11 cellular contexts compared by ENCODE assay signal in the genomic region with DNA sequence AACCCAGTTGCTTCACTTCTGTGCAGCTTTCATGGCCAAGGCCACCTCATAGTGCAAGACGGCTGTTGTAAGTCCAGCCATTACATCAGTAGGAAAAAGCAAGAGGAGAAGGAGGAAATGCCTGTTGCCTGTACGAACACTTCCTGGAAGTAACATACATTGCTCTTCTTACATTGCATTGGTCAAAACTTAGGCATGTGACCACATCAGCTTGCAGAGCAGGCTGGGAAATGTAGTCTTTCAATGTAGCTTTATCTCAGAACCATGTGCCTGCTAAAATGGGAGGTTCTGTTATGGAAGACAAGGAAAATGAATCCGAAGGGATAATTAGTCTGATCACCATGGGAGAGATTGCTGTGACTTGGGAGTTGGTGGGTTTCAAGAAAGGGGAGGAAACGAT. TPM values are rescaled to one million over a fixed set of nuclear protein-coding genes. Genes with fewer than 3 reads are reported as not detected.
A peak's percentile ranks its signal among the peaks of the same experiment; 100 is the strongest.
DNase-seq lines count a peak whose midpoint lies in the region; ATAC-seq and TF ChIP-seq lines count a peak whose summit lies in the region.
"Had no signal": no experiment of that assay in that cellular context is flagged by ENCODE, and none has a peak within 500 bp of the region (broad histone marks: within the 10 kb centered on the region; RNA-seq: fewer than 3 reads in every experiment).

No MANE protein-coding gene starts in this region.

- peaks cover 7% of the 10 kb centered on the region for H3K4me1 Mint-ChIP-seq in Caco-2 (ENCODE audit: low read depth, unreplicated experiment)

- H3K9ac ChIP-seq in GM23248 = no peak overlapping the region

- H3K27me3 Mint-ChIP-seq in Caco-2 (ENCODE audit: insufficient read depth, unreplicated experiment) = no peaks in the 10 kb centered on the region
- H3K27me3 Mint-ChIP-seq: progenitor cell of endocrine pancreas had no signal

- peaks cover 22% of the 10 kb centered on the region for H3K4me1 ChIP-seq in Caco-2
- H3K4me1 ChIP-seq in GM23248 (ENCODE audit: insufficient read depth) = no peaks in the 10 kb centered on the region; the same call in 1 of the 2 replicates

- intact Hi-C loops in Caco-2 (cut with micrococcal nuclease; ENCODE audit: unreplicated experiment) = no loop called here

- POLR2A ChIA-PET in Caco-2 (lab: Charles Lee) (no interaction called here), RWPE1 (lab: Yijun Ruan, JAX; ENCODE audit: low non-redundant PET) (no interaction called here)

- H3K36me3 ChIP-seq in Caco-2 (ENCODE audit: control insufficient read depth, insufficient read depth, low read length) (no peaks in the 10 kb centered on the region), GM23248 (ENCODE audit: low read depth) (no peaks in the 10 kb centered on the region)

- in situ Hi-C loops in GM23248 (cut with MboI) = loop anchor here (10.0 kb wide), 1 partner anchor 491 kb away; no protein-coding TSS in a partner anchor

- no TSS peak for BruUV-seq in Caco-2 (replicated peaks; lab: Mats Ljungman, UMichigan)

- CTCF ChIA-PET in Caco-2 (lab: Charles Lee) (interaction anchor here (0.6 kb wide), 1 partner anchor 374 kb away, joined by 3 read pairs; no protein-coding TSS in a partner anchor), RWPE1 (lab: Yijun Ruan, JAX) (interaction anchor here (1.2 kb wide), 1 partner anchor 15 kb away, joined by 4 read pairs; no protein-coding TSS in a partner anchor)

- H4K20me1 ChIP-seq in GM23248 (ENCODE audit: insufficient read depth) = no peaks in the 10 kb centered on the region

- H2AFZ ChIP-seq in GM23248 = no peak overlapping the region

- H3K9me3 ChIP-seq in Caco-2 (no peaks in the 10 kb centered on the region), GM23248 (ENCODE audit: low read depth) (no peaks in the 10 kb centered on the region)

- H3K27ac ChIP-seq in GM23248 (no peak overlapping the region), RWPE1 (no peak overlapping the region)

- 92 to 93% methylated on average over 4 of the region's 4 CpGs for WGBS in GM23248 (ENCODE audit: low coverage in 1 of 2, low lambda C conversion rate in 2 of 2, missing lambda C conversion rate in 2 of 2), 2 experiments

- no peaks in the 10 kb centered on the region for H3K9me3 Mint-ChIP-seq in Caco-2 (ENCODE audit: unreplicated experiment)
- H3K9me3 Mint-ChIP-seq: T-helper 2 cell treated with Interferon-gamma antibody and Interleukin-4, amounts not matched to agents 5 μg/mL and 100 μg/mL, for 36 hours had no signal

- no peak for ATAC-seq in HG02852 (IDR thresholded peaks at IDR 0.05; ENCODE audit: unreplicated experiment)
- ATAC-seq: left colon had no signal

- H3K79me2 ChIP-seq in GM23248 (ENCODE audit: insufficient read depth) = no peaks in the 10 kb centered on the region

- peak overlapping the region; percentile 31 for H3K27ac Mint-ChIP-seq in Caco-2 (ENCODE audit: unreplicated experiment)
- H3K27ac Mint-ChIP-seq: progenitor cell of endocrine pancreas; T-helper 2 cell treated with Interferon-gamma antibody and Interleukin-4, amounts not matched to agents 5 μg/mL and 100 μg/mL, for 36 hours had no signal

- H3F3A ChIP-seq in GM23248 (ENCODE audit: insufficient read depth) = no peaks in the 10 kb centered on the region

- H3K9me2 ChIP-seq in GM23248 (ENCODE audit: insufficient read depth) = no peaks in the 10 kb centered on the region

- H3K36me3 Mint-ChIP-seq in Caco-2 (ENCODE audit: insufficient read depth, unreplicated experiment) = peaks cover 19% of the 10 kb centered on the region

- no peak overlapping the region for H3K4me3 ChIP-seq in Caco-2 (ENCODE audit: low read depth, low read length)
- H3K4me3 ChIP-seq in GM23248 = no peak overlapping the region
- no peak overlapping the region for H3K4me3 ChIP-seq in foreskin fibroblast (ENCODE audit: low read depth in 1 of 2, low read length in 2 of 2)

- H3K4me2 ChIP-seq in GM23248 (ENCODE audit: unreplicated experiment) = no peak overlapping the region

- DNase-seq in Caco-2 (peak in 1 of 2 experiments; percentile 47), GM23248 (peak; percentile 55), RWPE1 (ENCODE audit: low spot score) (peak; percentile 41), foreskin fibroblast (peak; percentile 20 to 54), NCI-H1436 (lab: John Stamatoyannopoulos, UW) (no peak)
- no peak for DNase-seq in stimulated activated CD4-positive, alpha-beta T cell treated with anti-CD3 and anti-CD28 coated beads, Interleukin-2, amount 100 ng/mL, for 24 hours
- DNase-seq: activated gamma-delta T cell, left colon had no signal

- H3K4me3 Mint-ChIP-seq in Caco-2 (ENCODE audit: unreplicated experiment) = no peak overlapping the region
- H3K4me3 Mint-ChIP-seq: T-helper 2 cell treated with Interferon-gamma antibody and Interleukin-4, amounts not matched to agents 5 μg/mL and 100 μg/mL, for 36 hours had no signal

- H3K27me3 ChIP-seq in Caco-2 (replicated peaks; ENCODE audit: control insufficient read depth, insufficient read depth, low read length) = no peaks in the 10 kb centered on the region
- no peaks in the 10 kb centered on the region for H3K27me3 ChIP-seq in GM23248 (replicated peaks; ENCODE audit: insufficient read depth)

- TF ChIP-seq CTCF in Caco-2 (IDR thresholded peaks at IDR 0.05; ENCODE audit: insufficient read depth in 1 of 2, low read depth in 1 of 2, low read length in 1 of 2, severe bottlenecking in 1 of 2, unreplicated experiment in 1 of 2) (no peak), RWPE1 (conservative IDR thresholded peaks at IDR 0.05; ENCODE audit: low read depth) (no peak), foreskin fibroblast (IDR thresholded peaks at IDR 0.05; ENCODE audit: low read depth, low read length) (no peak)

RNA-seq across cellular contexts. Expression of gene SLC29A3, which starts 4.3 kb away (rescaled TPM):
- 18.3 and 20.7 TPM in 2 replicates for total RNA-seq in Caco-2 (2022)
- total RNA-seq in GM23248 (2014; rRNA removed; shearing (Covaris generic)) = 1.9 and 3.0 TPM in 2 replicates
- polyA plus RNA-seq in GM23248 (2016; fragmentation: Nextera tagmentation; extraction: Ambion mirVana) = 7.3 TPM in 2 replicates

Comparison
In these comparisons a context has a peak if more than half of its experiments do, and no peak if none do; other contexts are left out.
1. DNase-seq: peak in GM23248 (single experiment), RWPE1 (single experiment) and foreskin fibroblast (2 of 2); none in NCI-H1436 (single experiment) and stimulated activated CD4-positive, alpha-beta T cell treated with anti-CD3 and anti-CD28 coated beads, Interleukin-2, amount 100 ng/mL, for 24 hours (0 of 2).